Comparison of ENCODE assay signal across 7 cellular contexts in genomic region chr12:43210437-43211197, GRCh38.
DNase-seq lines count a peak whose midpoint lies in the region; ATAC-seq, FAIRE-seq and TF ChIP-seq lines count a peak whose summit lies in the region.

No MANE protein-coding gene starts in this region.

- H3K79me2 ChIP-seq in astrocyte (ENCODE audit: insufficient read depth, low read length): no peaks in the 10 kb centered on the region

- H3K4me3 ChIP-seq in astrocyte (ENCODE audit: insufficient read depth, low read depth, low read length): no peak overlapping the region

- no peaks in the 10 kb centered on the region for H4K20me1 ChIP-seq in astrocyte (ENCODE audit: insufficient read depth, low read length)

- H3K27me3 Mint-ChIP-seq in astrocyte (ENCODE audit: low read depth, unreplicated experiment): peaks cover 1% of the 10 kb centered on the region

- peak; percentile 90 for FAIRE-seq in astrocyte (lab: Jason Lieb, UNC)

- peak overlapping the region; percentile 41 for H3K27ac Mint-ChIP-seq in astrocyte (ENCODE audit: unreplicated experiment)

- peak; percentile 92 for ATAC-seq in GM19438 (IDR thresholded peaks at IDR 0.05; ENCODE audit: low read depth, unreplicated experiment)
- peak; percentile 78 for ATAC-seq in HG03175 (IDR thresholded peaks at IDR 0.05; ENCODE audit: unreplicated experiment)

- no peaks in the 10 kb centered on the region for H3K36me3 Mint-ChIP-seq in astrocyte (ENCODE audit: low read depth, unreplicated experiment)

- no peaks in the 10 kb centered on the region for H3K9me3 ChIP-seq in astrocyte (ENCODE audit: insufficient read depth, low read depth, low read length)

- no peak for TF ChIP-seq CTCF in astrocyte (IDR thresholded peaks at IDR 0.05; ENCODE audit: insufficient read depth, low read depth, low read length)

- H3K4me2 ChIP-seq in astrocyte (ENCODE audit: low read length): peak overlapping the region; percentile 69

- no peak overlapping the region for H3K4me3 Mint-ChIP-seq in astrocyte (ENCODE audit: unreplicated experiment)

- peak overlapping the region; percentile 35 for H2AFZ ChIP-seq in astrocyte (ENCODE audit: low read depth, low read length)

- peak overlapping the region; percentile 77 for H3K9ac ChIP-seq in astrocyte (ENCODE audit: low read length)

- H3K36me3 ChIP-seq in astrocyte (ENCODE audit: insufficient read depth, low read length): no peaks in the 10 kb centered on the region

- H3K27me3 ChIP-seq in astrocyte (ENCODE audit: insufficient read depth, low read length): no peaks in the 10 kb centered on the region

- H3K9me3 Mint-ChIP-seq in astrocyte (ENCODE audit: unreplicated experiment): no peaks in the 10 kb centered on the region

- peaks cover 27% of the 10 kb centered on the region for H3K4me1 Mint-ChIP-seq in astrocyte (ENCODE audit: low read depth, unreplicated experiment)

- DNase-seq in astrocyte (ENCODE audit: low read depth): peak; percentile 92
- peak; percentile 50 for DNase-seq in smooth muscle cell of the brain vasculature (ENCODE audit: low read depth, low spot score)
- DNase-seq in NCI-H2107 treated with DMSO at 0.1 percent for 48 hours (lab: John Stamatoyannopoulos, UW; ENCODE audit: unreplicated experiment): no peak
- no peak for DNase-seq in stimulated activated CD4-positive, alpha-beta T cell treated with anti-CD3 and anti-CD28 coated beads, Interleukin-4, amount 100 ng/mL, for 1 hour
- DNase-seq in GM19238 (ENCODE audit: insufficient read length, low spot score): no peak

- H3K4me1 ChIP-seq in astrocyte (ENCODE audit: insufficient read depth, low read length): peaks cover 36% of the 10 kb centered on the region

- peak overlapping the region; percentile 91 for H3K27ac ChIP-seq in astrocyte (ENCODE audit: low read depth, low read length)

Comparison
In these comparisons a context has a peak if more than half of its experiments do, and no peak if none do; other contexts are left out.
1. DNase-seq: peak in astrocyte (single experiment) and smooth muscle cell of the brain vasculature (single experiment); none in NCI-H2107 treated with DMSO at 0.1 percent for 48 hours (single experiment), stimulated activated CD4-positive, alpha-beta T cell treated with anti-CD3 and anti-CD28 coated beads, Interleukin-4, amount 100 ng/mL, for 1 hour (single experiment) and GM19238 (single experiment).